ENCODE assay signal across 21 cellular contexts in the genomic region with DNA sequence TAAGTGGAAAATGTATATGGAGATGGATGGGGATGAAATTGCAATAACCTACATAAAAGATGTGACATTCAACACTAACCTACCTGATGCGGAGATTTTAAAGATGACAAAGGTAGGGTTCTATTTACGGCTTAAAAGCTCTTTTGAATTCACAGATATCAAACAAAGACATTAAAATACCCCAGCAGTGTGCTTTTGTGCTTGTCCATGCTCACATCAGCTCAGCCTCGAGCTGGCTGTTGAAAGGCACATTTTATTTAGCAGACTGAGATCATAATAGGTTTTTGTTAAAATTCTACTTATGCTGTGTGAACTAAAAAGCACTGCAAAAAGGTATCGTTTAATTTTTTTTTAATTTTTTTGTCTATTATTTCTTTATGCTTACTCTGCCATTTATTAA.
"Had no signal": no experiment of that assay in that cellular context is flagged by ENCODE, and none has a peak within 500 bp of the region (broad histone marks: within the 10 kb centered on the region; RNA-seq: fewer than 3 reads in every experiment).

No MANE protein-coding gene starts in this region.

- H3K27me3 Mint-ChIP-seq: IgD-negative memory B cell had no signal

- H3K9me3 Mint-ChIP-seq: IgD-negative memory B cell had no signal

- ATAC-seq: Panc1, PC-3 had no signal

- H3K4me3 ChIP-seq: SJCRH30 had no signal

- H3K27ac ChIP-seq: RWPE1, SJCRH30 had no signal

- H3K4me1 ChIP-seq: SJCRH30 had no signal

- DNase-seq: KBM-7, NCI-H1092, NCI-H1105 treated with DMSO at 0.1 percent for 48 hours, NCI-H1417 treated with DMSO at 0.1 percent for 48 hours, NCI-H1694, NCI-H187 treated with DMSO at 0.1 percent for 48 hours, NCI-H2029 treated with DMSO at 0.1 percent for 48 hours, NCI-H2107, NCI-H2171 treated with DMSO at 0.1 percent for 48 hours, NCI-H345, NCI-H446 treated with DMSO at 0.1 percent for 48 hours, NCI-H510A treated with DMSO at 0.1 percent for 48 hours, NCI-H526, NCI-H774, PC-3, SHP77 treated with DMSO at 0.1 percent for 48 hours, SJCRH30, T-helper 2 cell had no signal

- H3K27ac Mint-ChIP-seq: IgD-negative memory B cell had no signal

- H3K4me3 Mint-ChIP-seq: IgD-negative memory B cell had no signal

- H3K27me3 ChIP-seq: SJCRH30 had no signal

- H3K9me3 ChIP-seq: SJCRH30 had no signal
